14 cellular contexts compared by ENCODE assay signal in genomic region chr1:100810360-100810759, GRCh38.
"Had no signal": no experiment of that assay in that cellular context is flagged by ENCODE, and none has a peak within 500 bp of the region (broad histone marks: within the 10 kb centered on the region; RNA-seq: fewer than 3 reads in every experiment).

No MANE protein-coding gene starts in this region.

- DNase-seq: activated CD4-positive, alpha-beta T cell treated with anti-CD3 and anti-CD28 coated beads for 1 hour; activated CD4-positive, alpha-beta T cell treated with anti-CD3 and anti-CD28 coated beads, Interleukin-2, amount 50 U/mL, for 4 hours; activated naive CD4-positive, alpha-beta T cell treated with anti-CD3 and anti-CD28 coated beads for 36 hours; activated naive CD8-positive, alpha-beta T cell treated with anti-CD3 and anti-CD28 coated beads, Interleukin-2, amount 50 U/mL, for 24 hours; activated T-cell treated with anti-CD3 and anti-CD28 coated beads for 4 hours; foreskin melanocyte; kidney glomerular epithelial cell; nephron progenitor cell; T-helper 1 cell had no signal

- H3K27ac ChIP-seq: VCaP had no signal

- ATAC-seq: activated naive CD8-positive, alpha-beta T cell treated with anti-CD3 and anti-CD28 coated beads, Interleukin-2, amount 50 U/mL, for 24 hours; activated T-helper 17 cell treated with anti-CD3 and anti-CD28 coated beads, Interleukin-2, amount 50 U/mL, for 72 hours; stimulated activated effector memory CD8-positive, alpha-beta T cell treated with anti-CD3 and anti-CD28 coated beads, Interleukin-12 subunit alpha, Interleukin-12 subunit beta, amount 100 ng/mL, for 72 hours had no signal

- FAIRE-seq: astrocyte, colon had no signal
